Comparison of ENCODE assay signal across 1 cellular context in the genomic region with DNA sequence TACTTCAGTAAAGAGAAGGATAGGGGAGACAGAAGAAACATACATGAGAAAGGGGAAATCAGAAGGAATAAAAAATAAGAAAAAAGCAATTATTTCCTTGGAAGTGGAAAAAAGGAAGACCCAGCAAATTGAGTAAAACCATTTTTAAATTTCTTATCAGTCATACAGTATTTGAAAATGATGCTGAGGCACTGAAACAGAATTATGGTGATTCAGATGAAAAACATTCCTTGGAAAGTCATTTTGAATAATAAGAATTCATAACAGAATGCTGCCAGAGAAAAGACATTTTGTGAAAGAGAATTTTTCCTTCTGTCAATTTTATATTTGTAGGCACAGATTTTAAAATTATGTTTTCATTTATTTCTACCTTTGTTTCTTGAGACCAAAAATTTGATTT.
TF ChIP-seq lines count a peak whose summit lies in the region.

No MANE protein-coding gene starts in this region.

TF ChIP-seq in GM23338, 12 proteins besides CTCF, POLR2A, EP300 and RAD21 (continued from another document):
- TF ChIP-seq EZH2phosphoT487 (IDR thresholded peaks at IDR 0.05; ENCODE audit: unreplicated experiment) (no peak), ZNF331 (CRISPR knock-in tag; IDR thresholded peaks at IDR 0.05; ENCODE audit: low read depth) (no peak)
